Comparison of ENCODE assay signal across 28 cellular contexts in the genomic region with DNA sequence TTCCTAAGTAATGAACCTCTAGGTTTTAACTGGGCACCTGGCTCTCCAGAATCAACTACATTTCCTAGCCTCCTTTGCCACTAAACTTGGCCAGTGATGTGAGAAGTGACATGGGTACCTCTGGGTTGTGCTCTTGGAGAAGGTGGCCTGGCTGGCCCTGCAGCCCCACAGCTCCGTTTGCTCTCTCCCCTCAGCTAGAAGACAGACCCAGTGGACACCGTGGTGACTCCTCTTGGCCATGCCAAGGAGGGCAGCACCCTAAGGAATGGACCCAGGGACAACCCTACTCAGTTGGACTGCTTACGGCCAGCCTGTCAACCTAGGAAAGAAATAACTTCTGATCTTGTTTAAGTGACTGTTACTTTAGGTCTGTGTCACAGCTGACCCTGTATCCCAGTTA.
"Had no signal": no experiment of that assay in that cellular context is flagged by ENCODE, and none has a peak within 500 bp of the region (broad histone marks: within the 10 kb centered on the region; RNA-seq: fewer than 3 reads in every experiment).

No MANE protein-coding gene starts in this region.

- DNase-seq: activated CD4-positive, alpha-beta memory T cell treated with anti-CD3 and anti-CD28 coated beads, Interleukin-2, amount 10 ng/mL, durations not matched to agents 7 days and 5 days; activated CD4-positive, alpha-beta T cell treated with anti-CD3 and anti-CD28 coated beads for 36 hours; activated CD4-positive, alpha-beta T cell treated with anti-CD3 and anti-CD28 coated beads, Interleukin-2, amount 10 ng/mL, durations not matched to agents 24 days and 14 days; activated CD4-positive, CD25-positive, alpha-beta regulatory T cell; activated CD4-positive, CD25-positive, alpha-beta regulatory T cell treated with anti-CD3 and anti-CD28 coated beads, Interleukin-2, amount 50 U/mL, for 72 hours; activated effector memory CD4-positive, alpha-beta T cell treated with anti-CD3 and anti-CD28 coated beads, Interleukin-2, amount 50 U/mL, for 16 hours; activated naive CD4-positive, alpha-beta T cell treated with anti-CD3 and anti-CD28 coated beads for 36 hours; activated naive CD8-positive, alpha-beta T cell treated with anti-CD3 and anti-CD28 coated beads for 36 hours; activated naive CD8-positive, alpha-beta T cell treated with anti-CD3 and anti-CD28 coated beads, Interleukin-2, amount 50 U/mL, for 24 hours; activated T-cell treated with anti-CD3 and anti-CD28 coated beads, Interleukin-2, amount 50 U/mL, for 1 hour; activated T-cell treated with anti-CD3 and anti-CD28 coated beads, Interleukin-2, amount 50 U/mL, for 48 hours; adrenal gland; amygdala; aorta; body of pancreas; caudate nucleus; colonic mucosa; dorsolateral prefrontal cortex; effector memory CD4-positive, alpha-beta T cell; erythroblast; foreskin keratinocyte; gastrocnemius medialis; glutamatergic neuron; T-helper 2 cell had no signal

- ATAC-seq: activated CD4-positive, alpha-beta T cell treated with anti-CD3 and anti-CD28 coated beads for 36 hours; activated naive CD8-positive, alpha-beta T cell treated with anti-CD3 and anti-CD28 coated beads, Interleukin-2, amount 50 U/mL, for 24 hours; body of pancreas; foreskin keratinocyte; gastrocnemius medialis had no signal

- H3K36me3 Mint-ChIP-seq: activated naive CD4-positive, alpha-beta T cell treated with anti-CD3 and anti-CD28 coated beads, Interleukin-2, amount 50 U/mL, for 24 hours; activated naive CD8-positive, alpha-beta T cell treated with anti-CD3 and anti-CD28 coated beads for 36 hours had no signal

- H3K4me1 Mint-ChIP-seq: activated CD4-positive, alpha-beta memory T cell treated with anti-CD3 and anti-CD28 coated beads, Interleukin-2, amount 10 ng/mL, durations not matched to agents 7 days and 5 days; activated CD4-positive, alpha-beta T cell treated with anti-CD3 and anti-CD28 coated beads for 36 hours; activated CD4-positive, alpha-beta T cell treated with anti-CD3 and anti-CD28 coated beads, Interleukin-2, amount 10 ng/mL, durations not matched to agents 24 days and 14 days; activated naive CD4-positive, alpha-beta T cell treated with anti-CD3 and anti-CD28 coated beads, Interleukin-2, amount 50 U/mL, for 24 hours; activated naive CD8-positive, alpha-beta T cell treated with anti-CD3 and anti-CD28 coated beads for 36 hours; activated naive CD8-positive, alpha-beta T cell treated with anti-CD3 and anti-CD28 coated beads, Interleukin-2, amount 50 U/mL, for 24 hours had no signal

- H3K27ac Mint-ChIP-seq: activated CD4-positive, alpha-beta memory T cell treated with anti-CD3 and anti-CD28 coated beads, Interleukin-2, amount 10 ng/mL, durations not matched to agents 7 days and 5 days; activated CD4-positive, alpha-beta T cell treated with anti-CD3 and anti-CD28 coated beads for 36 hours; activated CD4-positive, alpha-beta T cell treated with anti-CD3 and anti-CD28 coated beads, Interleukin-2, amount 10 ng/mL, durations not matched to agents 24 days and 14 days; activated naive CD4-positive, alpha-beta T cell treated with anti-CD3 and anti-CD28 coated beads for 36 hours; activated naive CD4-positive, alpha-beta T cell treated with anti-CD3 and anti-CD28 coated beads, Interleukin-2, amount 50 U/mL, for 24 hours; activated naive CD8-positive, alpha-beta T cell treated with anti-CD3 and anti-CD28 coated beads for 36 hours; activated naive CD8-positive, alpha-beta T cell treated with anti-CD3 and anti-CD28 coated beads, Interleukin-2, amount 50 U/mL, for 24 hours; activated T-helper 1 cell treated with anti-CD3 and anti-CD28 coated beads, Interleukin-12 subunit alpha, Interleukin-12 subunit beta, Interleukin-2, Interleukin-4 antibody, amounts not matched to agents 30 ng/mL and 10 ng/mL and 1 ng/mL, durations not matched to agents 14 hours and 24 hours and 36 hours; activated T-helper 2 cell treated with anti-CD3 and anti-CD28 coated beads, Interferon-gamma antibody, Interleukin-2, Interleukin-4, amounts not matched to agents 10 μg/mL and 5 μg/mL and 100 μg/mL, durations not matched to agents 14 hours and 24 hours and 36 hours; dendritic cell treated with granulocyte-macrophage colony-stimulating factor and Interleukin-4, amounts not matched to agents 40 ng/mL and 50 ng/mL, for 4 days had no signal

- H3K4me3 Mint-ChIP-seq: activated CD4-positive, alpha-beta memory T cell treated with anti-CD3 and anti-CD28 coated beads, Interleukin-2, amount 10 ng/mL, durations not matched to agents 7 days and 5 days; activated CD4-positive, alpha-beta T cell treated with anti-CD3 and anti-CD28 coated beads for 36 hours; activated CD4-positive, alpha-beta T cell treated with anti-CD3 and anti-CD28 coated beads, Interleukin-2, amount 10 ng/mL, durations not matched to agents 24 days and 14 days; activated naive CD4-positive, alpha-beta T cell treated with anti-CD3 and anti-CD28 coated beads for 36 hours; activated naive CD4-positive, alpha-beta T cell treated with anti-CD3 and anti-CD28 coated beads, Interleukin-2, amount 50 U/mL, for 24 hours; activated naive CD8-positive, alpha-beta T cell treated with anti-CD3 and anti-CD28 coated beads for 36 hours; activated naive CD8-positive, alpha-beta T cell treated with anti-CD3 and anti-CD28 coated beads, Interleukin-2, amount 50 U/mL, for 24 hours; activated T-helper 1 cell treated with anti-CD3 and anti-CD28 coated beads, Interleukin-12 subunit alpha, Interleukin-12 subunit beta, Interleukin-2, Interleukin-4 antibody, amounts not matched to agents 30 ng/mL and 10 ng/mL and 1 ng/mL, durations not matched to agents 14 hours and 24 hours and 36 hours; dendritic cell treated with granulocyte-macrophage colony-stimulating factor and Interleukin-4, amounts not matched to agents 40 ng/mL and 50 ng/mL, for 4 days had no signal

- H3K27me3 Mint-ChIP-seq: activated CD4-positive, alpha-beta memory T cell treated with anti-CD3 and anti-CD28 coated beads, Interleukin-2, amount 10 ng/mL, durations not matched to agents 7 days and 5 days; activated naive CD4-positive, alpha-beta T cell treated with anti-CD3 and anti-CD28 coated beads, Interleukin-2, amount 50 U/mL, for 24 hours had no signal

- H3K9me3 Mint-ChIP-seq: activated CD4-positive, alpha-beta memory T cell treated with anti-CD3 and anti-CD28 coated beads, Interleukin-2, amount 10 ng/mL, durations not matched to agents 7 days and 5 days; activated CD4-positive, alpha-beta T cell treated with anti-CD3 and anti-CD28 coated beads, Interleukin-2, amount 10 ng/mL, durations not matched to agents 24 days and 14 days; activated naive CD4-positive, alpha-beta T cell treated with anti-CD3 and anti-CD28 coated beads for 36 hours; activated naive CD4-positive, alpha-beta T cell treated with anti-CD3 and anti-CD28 coated beads, Interleukin-2, amount 50 U/mL, for 24 hours; activated naive CD8-positive, alpha-beta T cell treated with anti-CD3 and anti-CD28 coated beads for 36 hours; activated naive CD8-positive, alpha-beta T cell treated with anti-CD3 and anti-CD28 coated beads, Interleukin-2, amount 50 U/mL, for 24 hours; activated T-helper 1 cell treated with anti-CD3 and anti-CD28 coated beads, Interleukin-12 subunit alpha, Interleukin-12 subunit beta, Interleukin-2, Interleukin-4 antibody, amounts not matched to agents 30 ng/mL and 10 ng/mL and 1 ng/mL, durations not matched to agents 14 hours and 24 hours and 36 hours; activated T-helper 2 cell treated with anti-CD3 and anti-CD28 coated beads, Interferon-gamma antibody, Interleukin-2, Interleukin-4, amounts not matched to agents 10 μg/mL and 5 μg/mL and 100 μg/mL, durations not matched to agents 14 hours and 24 hours and 36 hours; dendritic cell treated with granulocyte-macrophage colony-stimulating factor and Interleukin-4, amounts not matched to agents 40 ng/mL and 50 ng/mL, for 4 days had no signal
